8 cellular contexts compared by ENCODE assay signal in genomic region chr2:19046986-19047780, GRCh38.
DNase-seq lines count a peak whose midpoint lies in the region; ATAC-seq and TF ChIP-seq lines count a peak whose summit lies in the region.

No MANE protein-coding gene starts in this region.

- H3K27ac ChIP-seq in OCI-LY3 (ENCODE audit: low read length), result peak overlapping the region; percentile 93

- peaks cover 3% of the 10 kb centered on the region; the same call in 1 of the 2 replicates for H3K9me3 ChIP-seq in OCI-LY3 (ENCODE audit: insufficient read depth, low read length)
- H3K9me3 ChIP-seq in skeletal muscle satellite cell (replicated peaks; ENCODE audit: low read length), result no peaks in the 10 kb centered on the region

- H3K4me3 ChIP-seq in OCI-LY3 (ENCODE audit: low read length) (peak overlapping the region; percentile 17; the same call in 1 of the 2 replicates), skeletal muscle satellite cell (ENCODE audit: low read length) (no peak overlapping the region)

- no peak for TF ChIP-seq CTCF in OCI-LY3 (IDR thresholded peaks at IDR 0.05; ENCODE audit: low read depth, low read length)

- H2AFZ ChIP-seq in OCI-LY3 (ENCODE audit: low read depth, low read length), result no peak overlapping the region; the same call in 1 of the 2 replicates

- no peak for DNase-seq in HPDE6-E6E7 (ENCODE audit: extremely low spot score)
- no peak for DNase-seq in HuH-7 (ENCODE audit: low spot score)
- DNase-seq in NOMO-1 treated with DMSO at 0.1 percent for 48 hours (lab: John Stamatoyannopoulos, UW; ENCODE audit: unreplicated experiment), result no peak
- DNase-seq in NCI-H2081 (lab: John Stamatoyannopoulos, UW), result no peak

- ATAC-seq in GM19328 (IDR thresholded peaks at IDR 0.05; ENCODE audit: unreplicated experiment), result peak; percentile 57
- peak; percentile 82 for ATAC-seq in HG02798 (IDR thresholded peaks at IDR 0.05; ENCODE audit: poor library complexity, unreplicated experiment)

- H3K36me3 ChIP-seq in OCI-LY3 (replicated peaks; ENCODE audit: low read depth, low read length) (peaks cover 4% of the 10 kb centered on the region), skeletal muscle satellite cell (ENCODE audit: insufficient read depth, low read length) (no peaks in the 10 kb centered on the region)

- no peaks in the 10 kb centered on the region for H4K20me1 ChIP-seq in OCI-LY3 (ENCODE audit: insufficient read depth, low read length)

- H3K27me3 ChIP-seq in OCI-LY3 (ENCODE audit: low read depth, low read length) (no peaks in the 10 kb centered on the region), skeletal muscle satellite cell (ENCODE audit: control insufficient read depth, insufficient read depth, low read length) (no peaks in the 10 kb centered on the region)

- H3K9ac ChIP-seq in OCI-LY3 (ENCODE audit: low read length) (peak overlapping the region; percentile 12; the same call in 1 of the 2 replicates), skeletal muscle satellite cell (ENCODE audit: low read depth, low read length) (no peak overlapping the region)

- H3K79me2 ChIP-seq in OCI-LY3 (ENCODE audit: low read length), result no peaks in the 10 kb centered on the region

- H3K4me1 ChIP-seq in OCI-LY3 (ENCODE audit: low read length) (peaks cover 31% of the 10 kb centered on the region), skeletal muscle satellite cell (ENCODE audit: control insufficient read depth, insufficient read depth, low read length) (peaks cover 12% of the 10 kb centered on the region)

- H3K4me2 ChIP-seq in OCI-LY3 (ENCODE audit: low read length) (peak overlapping the region; percentile 65), skeletal muscle satellite cell (ENCODE audit: low read length) (peak overlapping the region; percentile 3)
